In the genomic region with DNA sequence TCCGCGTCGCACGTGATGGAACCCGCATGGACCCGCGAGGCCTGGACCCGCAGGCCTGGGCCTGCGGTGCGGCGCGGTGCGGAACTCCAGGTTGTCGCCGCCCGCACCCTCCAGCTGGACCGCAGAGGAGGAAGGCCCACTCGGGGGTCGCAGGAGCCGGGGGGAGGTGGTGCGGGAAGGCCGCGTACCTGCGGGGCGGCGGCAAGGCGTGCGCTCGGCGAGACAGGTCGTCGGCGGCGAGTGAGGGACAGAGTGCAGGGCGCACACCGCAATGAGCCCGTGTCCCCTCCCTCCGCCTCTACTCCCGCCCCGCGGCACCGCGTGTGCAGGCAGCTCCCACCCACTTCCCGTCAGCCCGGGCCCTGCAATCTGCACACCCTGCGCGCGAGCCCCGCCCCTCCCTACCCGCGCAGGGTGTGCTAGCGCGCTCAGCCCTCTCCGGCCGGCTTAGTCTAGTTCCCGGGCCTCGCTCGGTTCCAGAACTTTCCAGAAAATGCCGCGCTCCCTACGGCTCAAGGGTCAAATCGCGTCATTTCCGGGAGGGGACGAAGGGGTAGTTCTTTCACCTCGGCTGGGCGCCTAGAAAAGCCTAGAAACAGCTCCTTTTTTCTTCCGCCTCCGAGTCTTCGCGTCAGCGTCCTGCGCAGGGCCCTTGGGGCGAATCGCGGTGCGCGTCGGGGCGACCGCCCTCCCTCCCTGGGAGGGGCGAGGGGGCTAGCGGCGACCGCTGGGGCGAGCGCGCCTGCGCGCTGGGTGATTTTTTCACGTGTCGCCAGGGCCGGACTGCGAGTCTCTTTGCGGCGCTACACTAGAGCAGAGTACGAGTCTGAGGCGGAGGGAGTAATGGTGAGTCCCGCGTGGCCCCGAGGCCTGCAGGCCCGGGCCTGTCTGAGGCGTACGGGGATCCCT, we compare ENCODE assay signal across 1 cellular context.
A peak's percentile ranks its signal among the peaks of the same experiment; 100 is the strongest.
TF ChIP-seq lines count a peak whose summit lies in the region.

A gene (minus strand): TSS at position 247 of the 909 bp plus-strand sequence. CDS start 992 bp downstream, outside the sequence.
A gene (plus strand): TSS at position 786 of the 909 bp plus-strand sequence. CDS start 58 bp downstream, at position 844.

TF ChIP-seq in WTC11, 78 proteins besides CTCF, POLR2A, EP300 and RAD21 (continued from another document):
- TF ChIP-seq, protein P1, sequence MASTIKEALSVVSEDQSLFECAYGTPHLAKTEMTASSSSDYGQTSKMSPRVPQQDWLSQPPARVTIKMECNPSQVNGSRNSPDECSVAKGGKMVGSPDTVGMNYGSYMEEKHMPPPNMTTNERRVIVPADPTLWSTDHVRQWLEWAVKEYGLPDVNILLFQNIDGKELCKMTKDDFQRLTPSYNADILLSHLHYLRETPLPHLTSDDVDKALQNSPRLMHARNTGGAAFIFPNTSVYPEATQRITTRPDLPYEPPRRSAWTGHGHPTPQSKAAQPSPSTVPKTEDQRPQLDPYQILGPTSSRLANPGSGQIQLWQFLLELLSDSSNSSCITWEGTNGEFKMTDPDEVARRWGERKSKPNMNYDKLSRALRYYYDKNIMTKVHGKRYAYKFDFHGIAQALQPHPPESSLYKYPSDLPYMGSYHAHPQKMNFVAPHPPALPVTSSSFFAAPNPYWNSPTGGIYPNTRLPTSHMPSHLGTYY (CRISPR knock-in tag; IDR thresholded peaks at IDR 0.05), result 0 out of 2 replicates have a peak, but pooled peaks have one; percentile 23
- TF ChIP-seq IRF2 (CRISPR knock-in tag; IDR thresholded peaks at IDR 0.05; ENCODE audit: borderline replicate concordance, low read depth) (no peak), SMAD3 (CRISPR knock-in tag; IDR thresholded peaks at IDR 0.05; ENCODE audit: borderline replicate concordance) (peak; percentile 97), SP1 (CRISPR knock-in tag; conservative IDR thresholded peaks at IDR 0.05) (peak; percentile 100), TCF7 (CRISPR knock-in tag; IDR thresholded peaks at IDR 0.05; ENCODE audit: low read depth) (no peak; the same call in 1 of the 2 replicates), ELF4 (CRISPR knock-in tag; IDR thresholded peaks at IDR 0.05; ENCODE audit: low read depth) (peak; percentile 82; the same call in 1 of the 2 replicates), NFATC4 (CRISPR knock-in tag; IDR thresholded peaks at IDR 0.05) (no peak), JUN (CRISPR knock-in tag; IDR thresholded peaks at IDR 0.05) (no peak; the same call in none of the 2 replicates)
- TF ChIP-seq, protein P2, sequence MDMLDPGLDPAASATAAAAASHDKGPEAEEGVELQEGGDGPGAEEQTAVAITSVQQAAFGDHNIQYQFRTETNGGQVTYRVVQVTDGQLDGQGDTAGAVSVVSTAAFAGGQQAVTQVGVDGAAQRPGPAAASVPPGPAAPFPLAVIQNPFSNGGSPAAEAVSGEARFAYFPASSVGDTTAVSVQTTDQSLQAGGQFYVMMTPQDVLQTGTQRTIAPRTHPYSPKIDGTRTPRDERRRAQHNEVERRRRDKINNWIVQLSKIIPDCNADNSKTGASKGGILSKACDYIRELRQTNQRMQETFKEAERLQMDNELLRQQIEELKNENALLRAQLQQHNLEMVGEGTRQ (CRISPR knock-in tag; IDR thresholded peaks at IDR 0.05), result peak; percentile 39
- TF ChIP-seq, protein P3, sequence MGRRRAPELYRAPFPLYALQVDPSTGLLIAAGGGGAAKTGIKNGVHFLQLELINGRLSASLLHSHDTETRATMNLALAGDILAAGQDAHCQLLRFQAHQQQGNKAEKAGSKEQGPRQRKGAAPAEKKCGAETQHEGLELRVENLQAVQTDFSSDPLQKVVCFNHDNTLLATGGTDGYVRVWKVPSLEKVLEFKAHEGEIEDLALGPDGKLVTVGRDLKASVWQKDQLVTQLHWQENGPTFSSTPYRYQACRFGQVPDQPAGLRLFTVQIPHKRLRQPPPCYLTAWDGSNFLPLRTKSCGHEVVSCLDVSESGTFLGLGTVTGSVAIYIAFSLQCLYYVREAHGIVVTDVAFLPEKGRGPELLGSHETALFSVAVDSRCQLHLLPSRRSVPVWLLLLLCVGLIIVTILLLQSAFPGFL (CRISPR knock-in tag; IDR thresholded peaks at IDR 0.05; ENCODE audit: borderline replicate concordance), result peak; percentile 81; the same call in 1 of the 2 replicates
